ENCODE assay signal across 8 cellular contexts in the genomic region with DNA sequence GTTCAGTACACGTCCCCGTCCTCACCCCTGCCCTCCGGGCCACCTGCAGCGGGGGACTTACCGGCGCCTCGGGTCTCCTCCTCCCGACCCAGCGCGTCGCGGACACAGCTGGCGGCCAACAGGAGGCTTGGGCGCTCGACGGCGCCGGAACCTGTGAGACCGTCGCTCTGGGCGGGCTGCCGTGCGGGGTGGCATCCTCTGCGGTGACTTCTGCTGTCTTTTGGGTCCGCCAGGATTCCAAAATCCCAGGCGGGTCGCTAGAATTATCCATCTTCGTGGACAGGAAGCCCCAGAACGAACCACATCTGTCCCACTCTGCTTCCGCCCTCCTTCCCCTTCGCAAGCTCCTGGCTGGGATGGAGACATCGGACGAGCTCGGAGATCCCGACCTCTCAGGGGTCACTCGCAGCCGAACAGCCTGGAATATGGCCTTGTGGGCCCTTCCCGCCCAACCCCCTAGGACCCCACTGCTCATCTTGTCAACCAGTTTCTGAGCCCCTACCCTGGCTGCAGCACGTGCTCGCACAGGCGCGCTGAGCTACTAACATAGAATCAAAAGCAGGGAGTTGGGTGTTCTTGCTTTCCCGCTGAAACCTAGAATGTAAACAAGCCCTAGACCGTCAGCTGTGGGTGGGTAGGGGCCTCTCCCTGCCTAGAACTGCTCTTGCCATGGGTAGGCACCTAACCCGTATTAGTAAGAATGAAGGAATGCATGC. TPM values are rescaled to one million over a fixed set of nuclear protein-coding genes. Genes with fewer than 3 reads are reported as not detected.
A peak's percentile ranks its signal among the peaks of the same experiment; 100 is the strongest.
DNase-seq lines count a peak whose midpoint lies in the region; ATAC-seq lines count a peak whose summit lies in the region.

No MANE protein-coding gene starts in this region.

- peaks cover 0 to 39% (median 8%) of the 10 kb centered on the region in 11 experiments; a peak in 8 of 22 replicates for H4K20me1 ChIP-seq in BLaER1 treated with 17β-estradiol and CSF1 and Interleukin-3, amounts not matched to agents 10 nM and 100 nM

- H3K27ac ChIP-seq in BLaER1 treated with 17β-estradiol and CSF1 and Interleukin-3, amounts not matched to agents 10 nM and 100 nM, result peak overlapping the region in 10 of 11 experiments; percentile 54 to 90 (median 87); a peak in 21 of 22 replicates
- H3K27ac ChIP-seq in iPS-20b (ENCODE audit: low read length), result no peak overlapping the region

- H3K4me3 ChIP-seq in BLaER1 treated with 17β-estradiol and CSF1 and Interleukin-3, amounts not matched to agents 10 nM and 100 nM, result peak overlapping the region; percentile 78 to 98 (median 87)
- H3K4me3 ChIP-seq in iPS-20b (ENCODE audit: low read length), result peak overlapping the region; percentile 78

- peak overlapping the region; percentile 93 to 98 (median 96) for H3K4me3 Mint-ChIP-seq in IgD-negative memory B cell
- peak overlapping the region; percentile 93 for H3K4me3 Mint-ChIP-seq in activated naive CD4-positive, alpha-beta T cell treated with anti-CD3 and anti-CD28 coated beads, Interleukin-2, amount 50 U/mL, for 24 hours

- H3K27me3 ChIP-seq in BLaER1 treated with 17β-estradiol and CSF1 and Interleukin-3, amounts not matched to agents 10 nM and 100 nM, result peaks cover 0 to 8% (median 0%) of the 10 kb centered on the region in 11 experiments; a peak in 5 of 22 replicates
- H3K27me3 ChIP-seq in iPS-20b (ENCODE audit: insufficient read depth, low read length), result peaks cover 48% of the 10 kb centered on the region

- peak; percentile 15 for ATAC-seq in GM19463 (IDR thresholded peaks at IDR 0.05; ENCODE audit: unreplicated experiment)

- H3K4me2 ChIP-seq in BLaER1 treated with 17β-estradiol and CSF1 and Interleukin-3, amounts not matched to agents 10 nM and 100 nM, result peak overlapping the region; percentile 88 to 98 (median 95)

- no peaks in the 10 kb centered on the region for H3K9me3 ChIP-seq in BLaER1 treated with 17β-estradiol and CSF1 and Interleukin-3, amounts not matched to agents 10 nM and 100 nM (replicated peaks in 1 of 11)
- H3K9me3 ChIP-seq in iPS-20b (ENCODE audit: insufficient read depth, low read depth, low read length), result no peaks in the 10 kb centered on the region

- no peaks in the 10 kb centered on the region for H3K36me3 ChIP-seq in BLaER1 treated with 17β-estradiol and CSF1 and Interleukin-3, amounts not matched to agents 10 nM and 100 nM
- H3K36me3 ChIP-seq in iPS-20b (ENCODE audit: insufficient read depth, low read depth, low read length), result no peaks in the 10 kb centered on the region

- H3K9ac ChIP-seq in BLaER1 treated with 17β-estradiol and CSF1 and Interleukin-3, amounts not matched to agents 10 nM and 100 nM, result peak overlapping the region; percentile 74 to 96 (median 89)
- H3K9ac ChIP-seq in iPS-20b (ENCODE audit: low read depth, low read length), result peak overlapping the region; percentile 63; the same call in 1 of the 2 replicates

- H3K9me3 Mint-ChIP-seq in IgD-negative memory B cell, result no peaks in the 10 kb centered on the region
- H3K9me3 Mint-ChIP-seq in activated naive CD4-positive, alpha-beta T cell treated with anti-CD3 and anti-CD28 coated beads, Interleukin-2, amount 50 U/mL, for 24 hours, result no peaks in the 10 kb centered on the region

- H3K4me1 Mint-ChIP-seq in IgD-negative memory B cell, result peaks cover 22 to 32% (median 25%) of the 10 kb centered on the region in 3 donors
- H3K4me1 Mint-ChIP-seq in activated naive CD4-positive, alpha-beta T cell treated with anti-CD3 and anti-CD28 coated beads, Interleukin-2, amount 50 U/mL, for 24 hours, result peaks cover 25% of the 10 kb centered on the region

- peak overlapping the region; percentile 68 to 90 (median 89) for H3K27ac Mint-ChIP-seq in IgD-negative memory B cell
- H3K27ac Mint-ChIP-seq in activated naive CD4-positive, alpha-beta T cell treated with anti-CD3 and anti-CD28 coated beads, Interleukin-2, amount 50 U/mL, for 24 hours, result peak overlapping the region; percentile 17

- DNase-seq in stimulated activated CD8-positive, alpha-beta memory T cell treated with anti-CD3 and anti-CD28 coated beads, Interleukin-4, amount 100 ng/mL, for 48 hours, result peak; percentile 25
- DNase-seq in HT-29 (ENCODE audit: low spot score) (no peak), T1000 (lab: John Stamatoyannopoulos, UW) (no peak)

- no peaks in the 10 kb centered on the region for H3K27me3 Mint-ChIP-seq in IgD-negative memory B cell
- H3K27me3 Mint-ChIP-seq in activated naive CD4-positive, alpha-beta T cell treated with anti-CD3 and anti-CD28 coated beads, Interleukin-2, amount 50 U/mL, for 24 hours, result no peaks in the 10 kb centered on the region

- peaks cover 11 to 46% (median 36%) of the 10 kb centered on the region in 10 experiments for H3K4me1 ChIP-seq in BLaER1 treated with 17β-estradiol and CSF1 and Interleukin-3, amounts not matched to agents 10 nM and 100 nM
- peaks cover 13% of the 10 kb centered on the region; the same call in 1 of the 2 replicates for H3K4me1 ChIP-seq in iPS-20b (ENCODE audit: insufficient read depth, low read length)

- no peaks in the 10 kb centered on the region for H3K36me3 Mint-ChIP-seq in IgD-negative memory B cell
- H3K36me3 Mint-ChIP-seq in activated naive CD4-positive, alpha-beta T cell treated with anti-CD3 and anti-CD28 coated beads, Interleukin-2, amount 50 U/mL, for 24 hours, result peaks cover 2% of the 10 kb centered on the region

RNA-seq across cellular contexts. Expression of a gene that starts 0.9 kb away (rescaled TPM):
- 31.7 TPM for polyA plus RNA-seq in IgD-negative memory B cell
- total RNA-seq in HT-29 (2014; rRNA removed; shearing (Covaris generic)), result 18.2 and 32.5 TPM in 2 replicates

RNA-seq across cellular contexts. Expression of a gene that starts 42.0 kb away (rescaled TPM):
- 11.1 TPM for polyA plus RNA-seq in IgD-negative memory B cell
- 4.4 and 8.1 TPM in 2 replicates for total RNA-seq in HT-29 (2014; rRNA removed; shearing (Covaris generic))
